ENCODE assay signal across 14 cellular contexts in genomic region chr3:63972987-63973386, GRCh38. TPM values are rescaled to one million over a fixed set of nuclear protein-coding genes. Genes with fewer than 3 reads are reported as not detected.
A peak's percentile ranks its signal among the peaks of the same experiment; 100 is the strongest.
DNase-seq lines count a peak whose midpoint lies in the region; ATAC-seq, FAIRE-seq and TF ChIP-seq lines count a peak whose summit lies in the region.
"Had no signal": no experiment of that assay in that cellular context is flagged by ENCODE, and none has a peak within 500 bp of the region (broad histone marks: within the 10 kb centered on the region; RNA-seq: fewer than 3 reads in every experiment).

No MANE protein-coding gene starts in this region.

- H3K27me3 ChIP-seq in Loucy (ENCODE audit: insufficient read depth, low read length, poor library complexity, severe bottlenecking), result no peaks in the 10 kb centered on the region
- H3K27me3 ChIP-seq in pancreas, result no peaks in the 10 kb centered on the region

- H3K4me3 Mint-ChIP-seq in activated CD4-positive, alpha-beta T cell treated with anti-CD3 and anti-CD28 coated beads, Interleukin-2, amount 10 ng/mL, durations not matched to agents 7 days and 5 days, result no peak overlapping the region

- FAIRE-seq in pancreas (lab: Jason Lieb, UNC), result no peak
- FAIRE-seq: A204.1 had no signal

- intact Hi-C loops in pancreas (cut with DNase I), result no loop called here

- DNase-seq in activated CD4-positive, alpha-beta T cell treated with anti-CD3 and anti-CD28 coated beads, Interleukin-2, amount 10 ng/mL, durations not matched to agents 7 days and 5 days, result no peak
- no peak for DNase-seq in activated CD4-positive, alpha-beta T cell treated with anti-CD3 and anti-CD28 coated beads, Interleukin-2, amount 50 U/mL, for 1 hour
- peak in 3 of 6 donors; percentile 59 to 73 (median 70) for DNase-seq in pancreas
- DNase-seq in iPS-NIHi11 (ENCODE audit: low spot score), result no peak
- no peak for DNase-seq in stimulated activated CD8-positive, alpha-beta memory T cell treated with anti-CD3 and anti-CD28 coated beads, Interleukin-4, amount 100 ng/mL, for 48 hours
- DNase-seq: activated CD4-positive, CD25-positive, alpha-beta regulatory T cell; effector CD8-positive, alpha-beta T cell; NCI-H1092; NCI-H748 treated with DMSO at 0.1 percent for 48 hours had no signal

- H2AFZ ChIP-seq in Loucy (ENCODE audit: low read length), result no peak overlapping the region

- ATAC-seq in esophagus mucosa (peak; percentile 41), pancreas (peak; percentile 45 to 69 (median 62)), GM19452 (IDR thresholded peaks at IDR 0.05; ENCODE audit: unreplicated experiment) (no peak)
- ATAC-seq: HCT116 had no signal

- H3K27me3 Mint-ChIP-seq in activated CD4-positive, alpha-beta T cell treated with anti-CD3 and anti-CD28 coated beads, Interleukin-2, amount 10 ng/mL, durations not matched to agents 7 days and 5 days, result no peaks in the 10 kb centered on the region

- TF ChIP-seq CTCF in Loucy (conservative IDR thresholded peaks at IDR 0.05; ENCODE audit: low read length) (no peak), pancreas (IDR thresholded peaks at IDR 0.05) (no peak)

- H3K9me3 Mint-ChIP-seq in activated CD4-positive, alpha-beta T cell treated with anti-CD3 and anti-CD28 coated beads, Interleukin-2, amount 10 ng/mL, durations not matched to agents 7 days and 5 days, result no peaks in the 10 kb centered on the region

- H3K79me2 ChIP-seq in Loucy (ENCODE audit: insufficient read depth, low read length), result peaks cover 92% of the 10 kb centered on the region

- H4K20me1 ChIP-seq in Loucy (ENCODE audit: insufficient read depth, low read length, poor library complexity, severe bottlenecking), result peaks cover 82% of the 10 kb centered on the region

- 14 to 23% methylated on average over 4 of the region's 4 CpGs for WGBS in pancreas, 2 donors

- CTCF ChIA-PET in activated CD4-positive, alpha-beta T cell treated with anti-CD3 and anti-CD28 coated beads, Interleukin-2, amount 10 ng/mL, durations not matched to agents 7 days and 5 days (lab: Charles Lee), result interaction anchor here (1.2 to 2.0 kb wide), 3 partner anchors 8 to 22 kb away, joined by 3 to 5 read pairs (median 4); no protein-coding TSS in a partner anchor

- no peaks in the 10 kb centered on the region for H3K9me3 ChIP-seq in Loucy (ENCODE audit: insufficient read depth, low read depth, low read length)
- H3K9me3 ChIP-seq in pancreas, result no peaks in the 10 kb centered on the region

- H3K4me3 ChIP-seq in Loucy (ENCODE audit: low read length, poor library complexity, severe bottlenecking), result no peak overlapping the region
- H3K4me3 ChIP-seq in pancreas, result no peak overlapping the region

- peak overlapping the region; percentile 1 to 86 (median 62) for H3K27ac ChIP-seq in pancreas

- H3K36me3 Mint-ChIP-seq in activated CD4-positive, alpha-beta T cell treated with anti-CD3 and anti-CD28 coated beads, Interleukin-2, amount 10 ng/mL, durations not matched to agents 7 days and 5 days (ENCODE audit: low read depth), result peaks cover 53% of the 10 kb centered on the region

- peaks cover 9% of the 10 kb centered on the region for H3F3A ChIP-seq in Loucy (ENCODE audit: low read depth)

- H3K4me2 ChIP-seq in Loucy (ENCODE audit: low read depth, low read length, poor library complexity, severe bottlenecking), result peak overlapping the region; percentile 36

- peaks cover 11% of the 10 kb centered on the region; the same call in 1 of the 2 replicates for H3K36me3 ChIP-seq in Loucy (ENCODE audit: insufficient read depth, low read length)
- H3K36me3 ChIP-seq in pancreas, result no peaks in the 10 kb centered on the region

- no peak overlapping the region for H3K9ac ChIP-seq in Loucy (ENCODE audit: low read depth, low read length, poor library complexity, severe bottlenecking)

- H3K9me2 ChIP-seq in Loucy (replicated peaks; ENCODE audit: low read depth, low read length), result no peaks in the 10 kb centered on the region

- H3K4me1 ChIP-seq in Loucy (ENCODE audit: insufficient read depth, low read length, poor library complexity, severe bottlenecking) (peaks cover 57% of the 10 kb centered on the region), pancreas (peaks cover 29 to 85% (median 84%) of the 10 kb centered on the region in 3 donors)

- H3K27ac Mint-ChIP-seq in activated CD4-positive, alpha-beta T cell treated with anti-CD3 and anti-CD28 coated beads, Interleukin-2, amount 10 ng/mL, durations not matched to agents 7 days and 5 days, result peak overlapping the region; percentile 85

- peaks cover 77% of the 10 kb centered on the region for H3K4me1 Mint-ChIP-seq in activated CD4-positive, alpha-beta T cell treated with anti-CD3 and anti-CD28 coated beads, Interleukin-2, amount 10 ng/mL, durations not matched to agents 7 days and 5 days

- POLR2A ChIA-PET in activated CD4-positive, alpha-beta T cell treated with anti-CD3 and anti-CD28 coated beads, Interleukin-2, amount 10 ng/mL, durations not matched to agents 7 days and 5 days (lab: Charles Lee), result no interaction called here

RNA-seq across cellular contexts. Expression of gene PSMD6, which starts 50.3 kb away (rescaled TPM):
- total RNA-seq in activated CD4-positive, alpha-beta T cell treated with anti-CD3 and anti-CD28 coated beads, Interleukin-2, amount 10 ng/mL, durations not matched to agents 7 days and 5 days, result 10 to 100 TPM; 73.4 to 75.0 TPM
- total RNA-seq in esophagus mucosa (63.8 TPM), pancreas (100 to 1,000 TPM in 4 of 6 donors, 10 to 100 TPM in 2; 73.7 to 220 (median 134) TPM)
- 100 to 1,000 TPM; 103 to 106 TPM for polyA plus RNA-seq in pancreas
